ENCODE assay signal across 8 cellular contexts in the genomic region with DNA sequence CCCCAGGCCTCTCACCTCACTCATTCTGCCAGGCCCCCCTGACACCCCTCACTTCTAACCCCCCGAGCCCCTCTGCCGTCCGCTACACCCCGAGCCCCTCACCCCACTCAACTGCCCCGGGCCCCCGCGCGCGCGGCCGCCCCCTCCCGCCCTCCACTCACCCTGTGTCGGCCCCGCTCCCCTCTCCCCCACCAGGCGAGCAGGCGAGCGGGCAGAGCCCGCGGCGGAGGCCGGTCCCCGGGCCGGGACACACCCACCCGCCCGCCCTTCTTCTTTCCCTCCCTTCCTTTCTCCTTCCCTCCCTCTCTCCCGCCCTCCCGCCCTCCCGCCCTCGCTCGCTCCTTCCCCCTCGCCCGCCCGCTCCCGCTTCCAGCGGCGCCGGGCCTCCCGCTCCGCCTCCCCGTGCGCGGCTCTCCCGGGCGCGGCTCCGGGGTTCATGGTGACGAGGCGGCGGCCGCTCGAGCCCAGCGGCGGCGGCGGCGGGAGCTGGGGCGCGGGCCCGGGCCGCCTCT. TPM values are rescaled to one million over a fixed set of nuclear protein-coding genes. Genes with fewer than 3 reads are reported as not detected.
DNase-seq lines count a peak whose midpoint lies in the region; ATAC-seq, FAIRE-seq and TF ChIP-seq lines count a peak whose summit lies in the region.

A gene with protein sequence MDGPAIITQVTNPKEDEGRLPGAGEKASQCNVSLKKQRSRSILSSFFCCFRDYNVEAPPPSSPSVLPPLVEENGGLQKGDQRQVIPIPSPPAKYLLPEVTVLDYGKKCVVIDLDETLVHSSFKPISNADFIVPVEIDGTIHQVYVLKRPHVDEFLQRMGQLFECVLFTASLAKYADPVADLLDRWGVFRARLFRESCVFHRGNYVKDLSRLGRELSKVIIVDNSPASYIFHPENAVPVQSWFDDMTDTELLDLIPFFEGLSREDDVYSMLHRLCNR (plus strand): TSS at position 341 of the 512 bp plus-strand sequence. CDS start 320 bp downstream, outside the sequence.

- POLR2A ChIA-PET in T-cell (lab: Charles Lee), result no interaction called here

- DNase-seq in GM12891 (ENCODE audit: insufficient read length, low spot score) (peak; percentile 29), T-cell (peak in 1 of 34 experiments; percentile 25), right lobe of liver (peak; percentile 63 to 70 (median 68)), stromal cell of bone marrow (ENCODE audit: low read depth) (peak; percentile 49)
- no peak for DNase-seq in effector memory CD4-positive, alpha-beta T cell

- TF ChIP-seq CTCF in 22Rv1 (IDR thresholded peaks at IDR 0.05), result no peak
- no peak for TF ChIP-seq CTCF in right lobe of liver (IDR thresholded peaks at IDR 0.05)

- peak within 1 kb of the TSS; percentile 15 to 40 for H3K27ac Mint-ChIP-seq in T-cell

- CTCF ChIA-PET in T-cell (lab: Charles Lee), result no interaction called here

- H3K27me3 ChIP-seq in effector memory CD4-positive, alpha-beta T cell (replicated peaks; ENCODE audit: control insufficient read depth, insufficient read depth, low read length, poor library complexity, severe bottlenecking), result peaks cover 3% of the 10 kb centered on the region
- no peaks in the 10 kb centered on the region for H3K27me3 ChIP-seq in right lobe of liver

- H3K4me1 Mint-ChIP-seq in T-cell, result peaks cover 15 to 28% (median 26%) of the 10 kb centered on the region in 3 donors

- no peak for FAIRE-seq in GM12891 (lab: Jason Lieb, UNC)

- H3K4me3 ChIP-seq in effector memory CD4-positive, alpha-beta T cell (ENCODE audit: insufficient read depth, low read depth, low read length, poor library complexity, severe bottlenecking), result peak within 1 kb of the TSS; percentile 68
- peak within 1 kb of the TSS; percentile 57 to 67 (median 66) for H3K4me3 ChIP-seq in right lobe of liver

- ATAC-seq in T-cell (replicated peaks in 1 of 4) (peak in 1 of 4 experiments; percentile 13), right lobe of liver (peak; percentile 12 to 37 (median 24)), GM19324 (IDR thresholded peaks at IDR 0.05; ENCODE audit: low FRiP score, unreplicated experiment) (no peak), HG02588 (IDR thresholded peaks at IDR 0.05; ENCODE audit: unreplicated experiment) (no peak)

- H3K27ac ChIP-seq in 22Rv1, result peak within 1 kb of the TSS; percentile 96
- H3K27ac ChIP-seq in effector memory CD4-positive, alpha-beta T cell (ENCODE audit: insufficient read depth, low read length, poor library complexity, severe bottlenecking), result no peak within 1 kb of the TSS
- H3K27ac ChIP-seq in right lobe of liver, result peak within 1 kb of the TSS; percentile 64 to 84 (median 65)

- H3K27me3 Mint-ChIP-seq in T-cell, result peaks cover 0 to 14% of the 10 kb centered on the region in 2 donors

- H3K36me3 ChIP-seq in effector memory CD4-positive, alpha-beta T cell (ENCODE audit: control insufficient read depth, insufficient read depth, low read length), result no peaks in the 10 kb centered on the region
- no peaks in the 10 kb centered on the region for H3K36me3 ChIP-seq in right lobe of liver

- intact Hi-C loops in right lobe of liver (cut with DNase I), result no loop called here

- no peaks in the 10 kb centered on the region for H3K9me3 ChIP-seq in effector memory CD4-positive, alpha-beta T cell (ENCODE audit: control insufficient read depth, low read length)
- H3K9me3 ChIP-seq in right lobe of liver, result no peaks in the 10 kb centered on the region

- no peaks in the 10 kb centered on the region for H3K9me3 Mint-ChIP-seq in T-cell

- H3K4me1 ChIP-seq in effector memory CD4-positive, alpha-beta T cell (ENCODE audit: control insufficient read depth, insufficient read depth, low read length, poor library complexity, severe bottlenecking), result peaks cover 17% of the 10 kb centered on the region
- H3K4me1 ChIP-seq in right lobe of liver, result peaks cover 0 to 36% (median 17%) of the 10 kb centered on the region in 4 donors

- H3K4me3 Mint-ChIP-seq in T-cell, result peak within 1 kb of the TSS; percentile 81 to 92 (median 84)

- WGBS in right lobe of liver (ENCODE audit: insufficient coverage, low coverage, low lambda C conversion rate, missing lambda C conversion rate), result under 1% methylated on average over 27 of the region's 60 CpGs

- TF ChIP-seq POLR2A in GM12891 (IDR thresholded peaks at IDR 0.05; ENCODE audit: low read depth, low read length) (no peak), right lobe of liver (IDR thresholded peaks at IDR 0.05) (no peak)

- H3K36me3 Mint-ChIP-seq in T-cell, result no peaks in the 10 kb centered on the region

TF ChIP-seq in GM12891, 5 proteins besides CTCF, POLR2A, EP300 and RAD21:
- TF ChIP-seq PAX5 (IDR thresholded peaks at IDR 0.05; ENCODE audit: insufficient read depth, low read length, severe bottlenecking) (no peak), POU2F2 (IDR thresholded peaks at IDR 0.05; ENCODE audit: low read depth, low read length) (no peak), TAF1 (IDR thresholded peaks at IDR 0.05; ENCODE audit: low read depth, low read length) (no peak), SPI1 (IDR thresholded peaks at IDR 0.05; ENCODE audit: low read depth, low read length) (no peak), POLR2AphosphoS5 (IDR thresholded peaks at IDR 0.05; ENCODE audit: low read depth, low read length) (no peak)

RNA-seq across cellular contexts. Expression of the gene that starts here (rescaled TPM):
- not detected for polyA plus RNA-seq in GM12891 (2012; ENCODE audit: low read depth, missing spikeins)
- total RNA-seq in T-cell (1 to 10 TPM in 4 of 5 donors, under 1 TPM in 1; 0.54 to 2.5 (median 2.0) TPM), right lobe of liver (10 to 100 TPM; 14.9 to 22.8 (median 18.0) TPM)

Comparison
In these comparisons a context has a peak if more than half of its experiments do, and no peak if none do; other contexts are left out.
1. RNA of the gene that starts here (total RNA-seq): 14.9 to 22.8 TPM in right lobe of liver; 0.54 to 2.5 TPM in T-cell; every median in the first group is over 4 times any median in the second.
2. DNase-seq: peak in GM12891 (single experiment), right lobe of liver (3 of 3) and stromal cell of bone marrow (single experiment); none in effector memory CD4-positive, alpha-beta T cell (0 of 3).
3. ATAC-seq: peak in right lobe of liver (4 of 4); none in GM19324 (single experiment) and HG02588 (single experiment).